In the genomic region with DNA sequence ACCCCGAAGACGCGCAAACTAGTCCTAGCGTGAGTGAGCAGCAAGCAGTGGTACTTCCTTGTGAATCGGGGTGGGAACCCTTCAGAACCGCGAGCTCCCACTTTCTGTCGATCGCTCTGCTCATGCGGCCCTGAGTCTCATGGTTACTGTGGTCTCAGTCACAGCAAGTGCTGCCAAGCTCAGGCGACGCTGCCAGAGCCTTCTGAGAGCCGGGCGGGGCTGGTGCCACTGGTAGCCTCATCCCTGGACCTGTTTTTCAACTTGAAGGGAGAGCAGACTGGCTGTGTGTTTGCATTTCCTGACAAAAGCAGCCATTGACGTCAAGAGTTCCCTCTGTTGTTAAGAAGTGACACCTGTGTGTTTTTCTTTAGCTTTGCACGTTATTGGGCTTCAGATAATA, we compare ENCODE assay signal across 16 cellular contexts. TPM values are rescaled to one million over a fixed set of nuclear protein-coding genes. Genes with fewer than 3 reads are reported as not detected.
A peak's percentile ranks its signal among the peaks of the same experiment; 100 is the strongest.
DNase-seq lines count a peak whose midpoint lies in the region; ATAC-seq, FAIRE-seq and TF ChIP-seq lines count a peak whose summit lies in the region.
"Had no signal": no experiment of that assay in that cellular context is flagged by ENCODE, and none has a peak within 500 bp of the region (broad histone marks: within the 10 kb centered on the region; RNA-seq: fewer than 3 reads in every experiment).

No MANE protein-coding gene starts in this region.

- no peaks in the 10 kb centered on the region; the same call in 1 of the 2 replicates for H3K27me3 Mint-ChIP-seq in HFFc6 (ENCODE audit: insufficient read depth)
- H3K27me3 Mint-ChIP-seq: central memory CD8-positive, alpha-beta T cell had no signal

- whole genome bisulfite sequencing in mammary epithelial cell (ENCODE audit: low coverage, missing lambda C conversion rate): 28% methylated on average over 15 of the region's 16 CpGs
- WGBS in right cardiac atrium: 68% methylated on average over 16 of the region's 16 CpGs

- H3K79me2 ChIP-seq in mammary epithelial cell (ENCODE audit: insufficient read depth, low read length): no peaks in the 10 kb centered on the region

- no peaks in the 10 kb centered on the region for H3K27me3 ChIP-seq in mammary epithelial cell (ENCODE audit: insufficient read depth, low read length)
- H3K27me3 ChIP-seq in right cardiac atrium (ENCODE audit: control insufficient read depth, insufficient read depth): no peaks in the 10 kb centered on the region
- H3K27me3 ChIP-seq: BLaER1 treated with 17β-estradiol and CSF1 and Interleukin-3, amounts not matched to agents 10 nM and 100 nM had no signal

- no peaks in the 10 kb centered on the region for H3K9me3 ChIP-seq in mammary epithelial cell (replicated peaks; ENCODE audit: insufficient read depth, low read length)
- no peaks in the 10 kb centered on the region for H3K9me3 ChIP-seq in right cardiac atrium (ENCODE audit: control insufficient read depth, low read length)

- TF ChIP-seq CTCF in mammary epithelial cell (conservative IDR thresholded peaks at IDR 0.05 in 1 of 2, IDR thresholded peaks at IDR 0.05 in 1 of 2; ENCODE audit: extremely low read depth in 1 of 2, insufficient read depth in 1 of 2, low read depth in 1 of 2, low read length in 2 of 2) (no peak), HFFc6 (IDR thresholded peaks at IDR 0.05) (no peak)

- peaks cover 4% of the 10 kb centered on the region; the same call in 1 of the 2 replicates for H3K36me3 Mint-ChIP-seq in HFFc6 (ENCODE audit: low read depth)

- no peak for FAIRE-seq in GM19239 (lab: Jason Lieb, UNC)

- peak overlapping the region; percentile 57 for H2AFZ ChIP-seq in mammary epithelial cell (ENCODE audit: low read depth, low read length)

- peak overlapping the region; percentile 28 for H3K27ac ChIP-seq in mammary epithelial cell (ENCODE audit: insufficient read depth, low read depth, low read length)
- H3K27ac ChIP-seq in right cardiac atrium (ENCODE audit: low read length): peak overlapping the region; percentile 58
- H3K27ac ChIP-seq: BLaER1 treated with 17β-estradiol and CSF1 and Interleukin-3, amounts not matched to agents 10 nM and 100 nM; SK-N-MC had no signal

- no peaks in the 10 kb centered on the region for H4K20me1 ChIP-seq in mammary epithelial cell (ENCODE audit: insufficient read depth, low read length)

- H3K4me1 Mint-ChIP-seq in HFFc6 (ENCODE audit: low read depth): peaks cover 6% of the 10 kb centered on the region
- H3K4me1 Mint-ChIP-seq: central memory CD8-positive, alpha-beta T cell had no signal

- no TSS peak for BruUV-seq in mammary epithelial cell (replicated peaks; lab: Mats Ljungman, UMichigan)

- H3K9ac ChIP-seq in mammary epithelial cell (ENCODE audit: insufficient read depth, low read length): no peak overlapping the region
- H3K9ac ChIP-seq: BLaER1 treated with 17β-estradiol and CSF1 and Interleukin-3, amounts not matched to agents 10 nM and 100 nM had no signal

- no peak overlapping the region for H3K27ac Mint-ChIP-seq in HFFc6
- H3K27ac Mint-ChIP-seq: activated T-helper 2 cell treated with anti-CD3 and anti-CD28 coated beads, Interferon-gamma antibody, Interleukin-2, Interleukin-4, amounts not matched to agents 10 μg/mL and 5 μg/mL and 100 μg/mL, durations not matched to agents 14 hours and 24 hours and 36 hours had no signal

- no peak overlapping the region for H3K4me3 Mint-ChIP-seq in HFFc6
- H3K4me3 Mint-ChIP-seq: central memory CD8-positive, alpha-beta T cell had no signal

- H3K4me1 ChIP-seq in mammary epithelial cell (ENCODE audit: insufficient read depth, low read length) (peaks cover 16% of the 10 kb centered on the region), right cardiac atrium (ENCODE audit: control insufficient read depth, insufficient read depth, low read length) (peaks cover 7% of the 10 kb centered on the region)
- H3K4me1 ChIP-seq: BLaER1 treated with 17β-estradiol and CSF1 and Interleukin-3, amounts not matched to agents 10 nM and 100 nM had no signal

- peak overlapping the region; percentile 45 for H3K4me2 ChIP-seq in mammary epithelial cell (ENCODE audit: insufficient read depth, low read depth, low read length)
- H3K4me2 ChIP-seq: BLaER1 treated with 17β-estradiol and CSF1 and Interleukin-3, amounts not matched to agents 10 nM and 100 nM had no signal

- intact Hi-C loops in mammary epithelial cell (cut with micrococcal nuclease) (no loop called here), right cardiac atrium (cut with DNase I) (no loop called here)

- H3K9me3 Mint-ChIP-seq in HFFc6: no peaks in the 10 kb centered on the region
- H3K9me3 Mint-ChIP-seq: activated T-helper 2 cell treated with anti-CD3 and anti-CD28 coated beads, Interferon-gamma antibody, Interleukin-2, Interleukin-4, amounts not matched to agents 10 μg/mL and 5 μg/mL and 100 μg/mL, durations not matched to agents 14 hours and 24 hours and 36 hours; central memory CD8-positive, alpha-beta T cell had no signal

- in situ Hi-C loops in mammary epithelial cell (cut with MboI; ENCODE audit: low sequenced_read_pairs in 2 of 2): no loop called here

- H3K4me3 ChIP-seq in mammary epithelial cell (replicated peaks in 1 of 3; ENCODE audit: insufficient read depth in 1 of 3, low read depth in 2 of 3, low read length in 3 of 3): no peak overlapping the region
- no peak overlapping the region for H3K4me3 ChIP-seq in right cardiac atrium (ENCODE audit: low read length)
- H3K4me3 ChIP-seq: BLaER1 treated with 17β-estradiol and CSF1 and Interleukin-3, amounts not matched to agents 10 nM and 100 nM; SK-N-MC had no signal

- dilution Hi-C loops in mammary epithelial cell (cut with HindIII; ENCODE audit: low sequenced_read_pairs): no loop called here

- CTCF ChIA-PET in mammary epithelial cell (lab: Charles Lee; ENCODE audit: low non-redundant PET): no interaction called here

- ATAC-seq in right cardiac atrium: peak; percentile 86 to 89
- no peak for ATAC-seq in GM18870 (IDR thresholded peaks at IDR 0.05; ENCODE audit: unreplicated experiment)

- H3K36me3 ChIP-seq in mammary epithelial cell (ENCODE audit: insufficient read depth, low read length): no peaks in the 10 kb centered on the region

- DNase-seq in HPDE6-E6E7 (ENCODE audit: extremely low spot score) (peak; percentile 31), mammary epithelial cell (peak; percentile 26), right cardiac atrium (peak; percentile 38 to 89 (median 86)), putamen (ENCODE audit: low spot score) (peak; percentile 47), NCI-H2107 (lab: John Stamatoyannopoulos, UW) (no peak), GM19239 (ENCODE audit: insufficient read length, low spot score) (no peak), HFFc6 (no peak)
- DNase-seq: activated CD4-positive, alpha-beta T cell treated with anti-CD3 and anti-CD28 coated beads for 4 hours; NCI-H446 treated with DMSO at 0.1 percent for 48 hours had no signal

RNA-seq across cellular contexts. Expression of a gene that starts 32.9 kb away (rescaled TPM):
- total RNA-seq in mammary epithelial cell (under 1 TPM in 1 of 2 donors, not detected in 1; 0.61 TPM), right cardiac atrium (under 1 TPM in 2 of 4 donors, not detected in 2; 0.53 to 0.57 TPM)
- polyA plus RNA-seq in mammary epithelial cell (0.15 TPM), right cardiac atrium (not detected)
- not detected for polyA minus RNA-seq in mammary epithelial cell
- total RNA-seq in HFFc6 (2021; fragmentation: NEBNext Ultra II Directional; extraction: Animal tissue kit (Norgen Biotek cat#: 25700)): under 1 TPM in 1 of 6 experiments, not detected in 5; 0.33 TPM
- polyA plus RNA-seq: fibroblast of lung, neural cell had no signal

Comparison
In these comparisons a context has a peak if more than half of its experiments do, and no peak if none do; other contexts are left out.
1. DNase-seq: peak in HPDE6-E6E7 (single experiment), mammary epithelial cell (single experiment), right cardiac atrium (3 of 3) and putamen (single experiment); none in NCI-H2107 (single experiment), GM19239 (single experiment) and HFFc6 (single experiment).